21 cellular contexts compared by ENCODE assay signal in the genomic region with DNA sequence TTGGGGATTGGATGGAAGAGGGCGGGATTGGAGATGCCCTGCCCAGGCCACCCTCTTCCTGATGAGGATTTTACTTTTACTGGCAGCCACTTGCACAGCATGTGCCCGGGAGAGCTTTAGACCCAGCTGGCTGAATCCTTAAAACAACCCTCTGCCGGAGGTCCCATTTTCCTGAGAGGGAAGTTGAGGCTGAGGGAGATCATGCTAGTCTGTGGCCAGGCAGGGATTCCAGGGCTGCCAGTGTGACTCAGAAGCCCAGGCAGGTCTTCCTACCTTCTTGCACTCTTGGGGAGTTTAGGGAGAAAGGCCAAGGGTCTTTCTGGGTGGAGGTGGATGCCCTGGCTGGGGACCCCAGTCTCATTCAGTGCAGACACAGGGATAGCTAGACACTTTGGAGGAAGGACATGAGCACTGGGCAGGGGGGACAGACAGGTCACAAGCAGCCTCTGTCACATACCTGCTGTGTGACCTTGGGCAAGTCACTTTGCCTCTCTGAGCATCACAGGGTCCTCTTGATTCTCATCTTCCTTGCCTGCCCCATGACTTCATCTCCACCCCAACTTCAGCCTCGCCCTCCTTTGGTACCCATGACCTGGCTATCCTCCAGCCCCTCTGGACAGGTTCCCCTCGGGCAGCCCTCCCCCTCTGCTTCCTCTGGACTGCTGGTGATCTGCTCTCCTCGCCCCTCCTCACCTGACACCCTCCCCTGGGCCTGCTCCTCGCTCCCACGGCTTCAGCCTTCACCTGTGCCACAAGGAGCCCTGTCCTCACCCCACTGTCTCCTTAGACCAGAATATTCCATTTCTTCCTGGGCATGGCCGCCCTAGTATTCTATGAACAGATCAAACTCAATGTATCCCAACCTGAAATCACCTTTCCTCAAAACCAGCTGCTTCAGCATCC. TPM values are rescaled to one million over a fixed set of nuclear protein-coding genes. Genes with fewer than 3 reads are reported as not detected.
DNase-seq lines count a peak whose midpoint lies in the region; ATAC-seq lines count a peak whose summit lies in the region.
"Had no signal": no experiment of that assay in that cellular context is flagged by ENCODE, and none has a peak within 500 bp of the region (broad histone marks: within the 10 kb centered on the region; RNA-seq: fewer than 3 reads in every experiment).

No MANE protein-coding gene starts in this region.

- no peaks in the 10 kb centered on the region for H3K9me3 Mint-ChIP-seq in activated T-cell treated with anti-CD3 and anti-CD28 coated beads, Interleukin-2, amount 50 U/mL, for 72 hours
- H3K9me3 Mint-ChIP-seq in activated naive CD8-positive, alpha-beta T cell (ENCODE audit: low read depth): no peaks in the 10 kb centered on the region
- H3K9me3 Mint-ChIP-seq: CD4-positive, alpha-beta T cell; effector memory CD8-positive, alpha-beta T cell; type B pancreatic cell had no signal

- H3K4me3 ChIP-seq in iPS-20b (ENCODE audit: low read length) (peak overlapping the region; percentile 57; the same call in 1 of the 2 replicates), skeletal muscle satellite cell (ENCODE audit: low read length) (no peak overlapping the region)
- H3K4me3 ChIP-seq: cardiac muscle cell, lung had no signal

- H3K9ac ChIP-seq in iPS-20b (ENCODE audit: low read depth, low read length) (no peak overlapping the region), skeletal muscle satellite cell (ENCODE audit: low read depth, low read length) (no peak overlapping the region)

- peaks cover 35% of the 10 kb centered on the region for H3K27me3 ChIP-seq in iPS-20b (ENCODE audit: insufficient read depth, low read length)
- peaks cover 55% of the 10 kb centered on the region for H3K27me3 ChIP-seq in skeletal muscle satellite cell (ENCODE audit: control insufficient read depth, insufficient read depth, low read length)

- no peaks in the 10 kb centered on the region for H3K4me1 ChIP-seq in iPS-20b (ENCODE audit: insufficient read depth, low read length)
- H3K4me1 ChIP-seq in skeletal muscle satellite cell (ENCODE audit: control insufficient read depth, insufficient read depth, low read length): peaks cover 3% of the 10 kb centered on the region

- ATAC-seq in activated T-cell treated with anti-CD3 and anti-CD28 coated beads, Interleukin-2, amount 50 U/mL, for 72 hours (replicated peaks in 1 of 2): no peak
- no peak for ATAC-seq in GM19324 (IDR thresholded peaks at IDR 0.05; ENCODE audit: low FRiP score, unreplicated experiment)

- no peak overlapping the region for H3K27ac ChIP-seq in iPS-20b (ENCODE audit: low read length)
- H3K27ac ChIP-seq: cardiac muscle cell, VCaP had no signal

- no peak for DNase-seq in activated T-cell treated with anti-CD3 and anti-CD28 coated beads, Interleukin-2, amount 50 U/mL, for 72 hours
- no peak for DNase-seq in activated T-cell treated with anti-CD3 and anti-CD28 coated beads, Interleukin-2, amount 50 U/mL, for 48 hours
- no peak for DNase-seq in nucleus accumbens (lab: John Stamatoyannopoulos, UW)
- DNase-seq in NCI-H187 (lab: John Stamatoyannopoulos, UW): no peak
- DNase-seq: effector memory CD8-positive, alpha-beta T cell; NCI-H748 treated with DMSO at 0.1 percent for 48 hours; stimulated activated naive CD4-positive, alpha-beta T cell had no signal

- H3K27me3 Mint-ChIP-seq in activated T-cell treated with anti-CD3 and anti-CD28 coated beads, Interleukin-2, amount 50 U/mL, for 72 hours (ENCODE audit: low read depth): peaks cover 37% of the 10 kb centered on the region
- H3K27me3 Mint-ChIP-seq in activated naive CD8-positive, alpha-beta T cell: peaks cover 17% of the 10 kb centered on the region

- H3K4me2 ChIP-seq in skeletal muscle satellite cell (ENCODE audit: low read length): peak overlapping the region; percentile 52

- H3K36me3 Mint-ChIP-seq in activated T-cell treated with anti-CD3 and anti-CD28 coated beads, Interleukin-2, amount 50 U/mL, for 72 hours (ENCODE audit: insufficient read depth in 2 of 2): no peaks in the 10 kb centered on the region
- H3K36me3 Mint-ChIP-seq in activated naive CD8-positive, alpha-beta T cell: no peaks in the 10 kb centered on the region
- H3K36me3 Mint-ChIP-seq: type B pancreatic cell had no signal

- H3K9me3 ChIP-seq in iPS-20b (ENCODE audit: insufficient read depth, low read depth, low read length) (no peaks in the 10 kb centered on the region), skeletal muscle satellite cell (replicated peaks; ENCODE audit: low read length) (no peaks in the 10 kb centered on the region)

- H3K27ac Mint-ChIP-seq in activated T-cell treated with anti-CD3 and anti-CD28 coated beads, Interleukin-2, amount 50 U/mL, for 72 hours: no peak overlapping the region
- no peak overlapping the region for H3K27ac Mint-ChIP-seq in activated naive CD8-positive, alpha-beta T cell
- H3K27ac Mint-ChIP-seq: CD4-positive, alpha-beta T cell; effector memory CD8-positive, alpha-beta T cell; type B pancreatic cell had no signal

- no peaks in the 10 kb centered on the region for H3K36me3 ChIP-seq in iPS-20b (ENCODE audit: insufficient read depth, low read depth, low read length)
- no peaks in the 10 kb centered on the region for H3K36me3 ChIP-seq in skeletal muscle satellite cell (ENCODE audit: insufficient read depth, low read length)
- H3K36me3 ChIP-seq: cardiac muscle cell had no signal

- H3K4me1 Mint-ChIP-seq in activated T-cell treated with anti-CD3 and anti-CD28 coated beads, Interleukin-2, amount 50 U/mL, for 72 hours (ENCODE audit: low read depth): peaks cover 6% of the 10 kb centered on the region
- peaks cover 7% of the 10 kb centered on the region for H3K4me1 Mint-ChIP-seq in activated naive CD8-positive, alpha-beta T cell (ENCODE audit: low read depth)

- peak overlapping the region; percentile 46 to 54 for H3K4me3 Mint-ChIP-seq in activated T-cell treated with anti-CD3 and anti-CD28 coated beads, Interleukin-2, amount 50 U/mL, for 72 hours
- H3K4me3 Mint-ChIP-seq in activated naive CD8-positive, alpha-beta T cell: peak overlapping the region; percentile 63
- H3K4me3 Mint-ChIP-seq: CD4-positive, alpha-beta T cell; type B pancreatic cell had no signal

RNA-seq across cellular contexts. Expression of a gene that starts 11.3 kb away (rescaled TPM):
- 100 to 1,000 TPM; 124 to 126 TPM for total RNA-seq in activated T-cell treated with anti-CD3 and anti-CD28 coated beads, Interleukin-2, amount 50 U/mL, for 72 hours
- 20.3 and 21.3 TPM in 2 replicates for total RNA-seq in skeletal muscle satellite cell (2012; rRNA removed)

RNA-seq across cellular contexts. Expression of a gene that starts 15.8 kb away (rescaled TPM):
- total RNA-seq in activated T-cell treated with anti-CD3 and anti-CD28 coated beads, Interleukin-2, amount 50 U/mL, for 72 hours: not detected
- not detected in 2 replicates for total RNA-seq in skeletal muscle satellite cell (2012; rRNA removed)
- total RNA-seq: A673; activated CD8-positive, alpha-beta memory T cell treated with anti-CD3 and anti-CD28 coated beads for 36 hours; CD4-positive, alpha-beta T cell; Daoy; RPMI7951; skeletal muscle tissue had no signal
